8 cellular contexts compared by ENCODE assay signal in genomic region chr3:68876112-68876713, GRCh38. TPM values are rescaled to one million over a fixed set of nuclear protein-coding genes. Genes with fewer than 3 reads are reported as not detected.
DNase-seq lines count a peak whose midpoint lies in the region; ATAC-seq and TF ChIP-seq lines count a peak whose summit lies in the region.

No MANE protein-coding gene starts in this region.

- H3K27ac ChIP-seq in OCI-LY7 (ENCODE audit: low read depth, low read length, poor library complexity, severe bottlenecking) = no peak overlapping the region
- no peak overlapping the region for H3K27ac ChIP-seq in mammary epithelial cell (ENCODE audit: insufficient read depth, low read depth, low read length)
- no peak overlapping the region for H3K27ac ChIP-seq in testis

- BruUV-seq in OCI-LY7 (replicated peaks; lab: Mats Ljungman, UMichigan) = no TSS peak
- BruUV-seq in mammary epithelial cell (replicated peaks; lab: Mats Ljungman, UMichigan) = no TSS peak

- no peak for TF ChIP-seq POLR2A in testis (IDR thresholded peaks at IDR 0.05)

- no peak overlapping the region for H3K9ac ChIP-seq in mammary epithelial cell (ENCODE audit: insufficient read depth, low read length)

- H4K20me1 ChIP-seq in OCI-LY7 (ENCODE audit: insufficient read depth, low read length) = no peaks in the 10 kb centered on the region
- H4K20me1 ChIP-seq in mammary epithelial cell (ENCODE audit: insufficient read depth, low read length) = no peaks in the 10 kb centered on the region

- WGBS in mammary epithelial cell (ENCODE audit: low coverage, missing lambda C conversion rate) = 17% methylated on average over 6 of the region's 6 CpGs
- WGBS in testis, 2 donors = 29 to 38% methylated on average over 6 of the region's 6 CpGs

- intact Hi-C loops in OCI-LY7 (cut with micrococcal nuclease; ENCODE audit: unreplicated experiment) = loop anchor here (2.0 to 10.0 kb wide), 3 partner anchors 1061 to 1939 kb away; no protein-coding TSS in a partner anchor
- intact Hi-C loops in mammary epithelial cell (cut with micrococcal nuclease) = loop anchor here (1.0 to 5.0 kb wide), 4 partner anchors 1494 to 1939 kb away; no protein-coding TSS in a partner anchor
- intact Hi-C loops in testis (cut with DNase I; ENCODE audit: low total_unique reads) = no loop called here

- POLR2A ChIA-PET in OCI-LY7 (lab: Charles Lee) = no interaction called here

- H3K4me1 ChIP-seq in OCI-LY7 (ENCODE audit: insufficient read depth, low read length, poor library complexity, severe bottlenecking) (no peaks in the 10 kb centered on the region), mammary epithelial cell (ENCODE audit: insufficient read depth, low read length) (no peaks in the 10 kb centered on the region), testis (no peaks in the 10 kb centered on the region)

- H3K9me2 ChIP-seq in OCI-LY7 (ENCODE audit: insufficient read depth, low read length) = no peaks in the 10 kb centered on the region

- in situ Hi-C loops in mammary epithelial cell (cut with MboI; ENCODE audit: low sequenced_read_pairs in 2 of 2) = loop anchor here (25.0 kb wide), 3 partner anchors 1764 to 1914 kb away; partner anchors contain the start of gene KBTBD8 (in 1 of the 2)

- peaks cover 1% of the 10 kb centered on the region for H3K27me3 ChIP-seq in mammary epithelial cell (ENCODE audit: insufficient read depth, low read length)
- H3K27me3 ChIP-seq in testis = no peaks in the 10 kb centered on the region

- H3K9me3 ChIP-seq in OCI-LY7 (ENCODE audit: low read length) = no peaks in the 10 kb centered on the region
- no peaks in the 10 kb centered on the region for H3K9me3 ChIP-seq in mammary epithelial cell (replicated peaks; ENCODE audit: insufficient read depth, low read length)
- no peaks in the 10 kb centered on the region for H3K9me3 ChIP-seq in testis

- peak; percentile 7 for DNase-seq in activated naive CD4-positive, alpha-beta T cell treated with Interleukin-2 at 50 U/mL for 16 hours
- no peak for DNase-seq in activated naive CD4-positive, alpha-beta T cell (lab: John Stamatoyannopoulos, UW)
- DNase-seq in HT1080 (ENCODE audit: low read depth) (peak; percentile 47), OCI-LY7 (ENCODE audit: low spot score) (peak; percentile 66), mammary epithelial cell (peak; percentile 46), kidney tubule cell (ENCODE audit: low spot score) (peak; percentile 65), testis (peak; percentile 53)

- CTCF ChIA-PET in OCI-LY7 (lab: Charles Lee; ENCODE audit: unreplicated experiment) (no interaction called here), mammary epithelial cell (lab: Charles Lee; ENCODE audit: low non-redundant PET) (no interaction called here)

- dilution Hi-C loops in mammary epithelial cell (cut with HindIII; ENCODE audit: low sequenced_read_pairs) = no loop called here

- peak; percentile 99 for TF ChIP-seq CTCF in OCI-LY7 (conservative IDR thresholded peaks at IDR 0.05; ENCODE audit: low read length)
- TF ChIP-seq CTCF in mammary epithelial cell (conservative IDR thresholded peaks at IDR 0.05 in 1 of 2, IDR thresholded peaks at IDR 0.05 in 1 of 2; ENCODE audit: extremely low read depth in 1 of 2, insufficient read depth in 1 of 2, low read depth in 1 of 2, low read length in 2 of 2) = peak; percentile 82 to 98
- peak; percentile 79 to 90 (median 88) for TF ChIP-seq CTCF in testis (IDR thresholded peaks at IDR 0.05)

- H3K36me3 ChIP-seq in OCI-LY7 (ENCODE audit: insufficient read depth, low read length) (no peaks in the 10 kb centered on the region), mammary epithelial cell (ENCODE audit: insufficient read depth, low read length) (no peaks in the 10 kb centered on the region), testis (ENCODE audit: low read depth, missing control alignments) (no peaks in the 10 kb centered on the region)

- H3K4me2 ChIP-seq in OCI-LY7 (ENCODE audit: low read length) (no peak overlapping the region), mammary epithelial cell (ENCODE audit: insufficient read depth, low read depth, low read length) (no peak overlapping the region)

- H3K79me2 ChIP-seq in OCI-LY7 (ENCODE audit: insufficient read depth, low read depth, low read length) = no peaks in the 10 kb centered on the region
- H3K79me2 ChIP-seq in mammary epithelial cell (ENCODE audit: insufficient read depth, low read length) = no peaks in the 10 kb centered on the region

- peak; percentile 86 for ATAC-seq in GM21528 (IDR thresholded peaks at IDR 0.05; ENCODE audit: low FRiP score, unreplicated experiment)

- no peak overlapping the region for H2AFZ ChIP-seq in OCI-LY7 (ENCODE audit: low read length)
- H2AFZ ChIP-seq in mammary epithelial cell (ENCODE audit: low read depth, low read length) = no peak overlapping the region

- H3K4me3 ChIP-seq in OCI-LY7 (ENCODE audit: low read depth, low read length, poor library complexity, severe bottlenecking) = no peak overlapping the region
- H3K4me3 ChIP-seq in mammary epithelial cell (replicated peaks in 1 of 3; ENCODE audit: insufficient read depth in 1 of 3, low read depth in 2 of 3, low read length in 3 of 3) = no peak overlapping the region
- no peak overlapping the region for H3K4me3 ChIP-seq in testis

RNA-seq across cellular contexts. Expression of gene TAFA4, which starts 56.1 kb away (rescaled TPM):
- total RNA-seq in HT1080 (2014; rRNA removed; shearing (Covaris generic)) = not detected in 2 replicates
- polyA plus RNA-seq in HT1080 (2015; cell fraction: cytosol; rRNA removed) = not detected in 2 replicates
- polyA plus RNA-seq in HT1080 (2015; cell fraction: nucleus; rRNA removed) = not detected in 2 replicates
- not detected in 2 replicates for total RNA-seq in OCI-LY7 (2014; rRNA removed; shearing (Covaris generic))
- total RNA-seq in OCI-LY7 (2022) (not detected in 2 replicates), mammary epithelial cell (not detected), testis (1 to 10 TPM in 1 of 2 donors, under 1 TPM in 1; 0.93 to 3.3 TPM)
- polyA plus RNA-seq in mammary epithelial cell (not detected), testis (ENCODE audit: insufficient read depth, low read depth, low replicate concordance) (0.66 TPM)
- polyA minus RNA-seq in mammary epithelial cell = not detected

Comparison
In these comparisons a context has a peak if more than half of its experiments do, and no peak if none do; other contexts are left out.
1. DNase-seq: peak in activated naive CD4-positive, alpha-beta T cell treated with Interleukin-2 at 50 U/mL for 16 hours (single experiment), HT1080 (single experiment), OCI-LY7 (single experiment), mammary epithelial cell (single experiment), kidney tubule cell (single experiment) and testis (single experiment); none in activated naive CD4-positive, alpha-beta T cell (0 of 4).
2. Peak in every context shown above with its lines, with median percentiles within 50 percentile points of each other: CTCF ChIP-seq.